In genomic region chr16:165218-165538, GRCh38 we compare ENCODE assay signal across 11 cellular contexts. TPM values are rescaled to one million over a fixed set of nuclear protein-coding genes. Genes with fewer than 3 reads are reported as not detected.
DNase-seq lines count a peak whose midpoint lies in the region; ATAC-seq and TF ChIP-seq lines count a peak whose summit lies in the region.
"Had no signal": no experiment of that assay in that cellular context is flagged by ENCODE, and none has a peak within 500 bp of the region (broad histone marks: within the 10 kb centered on the region; RNA-seq: fewer than 3 reads in every experiment).

No MANE protein-coding gene starts in this region.

- TF ChIP-seq CTCF in CD8-positive, alpha-beta T cell (IDR thresholded peaks at IDR 0.05), result no peak

- H3K36me3 ChIP-seq in CD8-positive, alpha-beta T cell (ENCODE audit: insufficient read depth, low read length), result no peaks in the 10 kb centered on the region

- peak overlapping the region; percentile 55 for H3K4me3 Mint-ChIP-seq in CD8-positive, alpha-beta T cell
- peak overlapping the region; percentile 53 for H3K4me3 Mint-ChIP-seq in memory B cell

- intact Hi-C loops in CD8-positive, alpha-beta T cell (cut with DNase I, micrococcal nuclease), result no loop called here

- CTCF ChIA-PET in CD8-positive, alpha-beta T cell (lab: Charles Lee), result no interaction called here

- peaks cover 4% of the 10 kb centered on the region for H3K4me1 Mint-ChIP-seq in CD8-positive, alpha-beta T cell (ENCODE audit: low read depth)
- peaks cover 3% of the 10 kb centered on the region for H3K4me1 Mint-ChIP-seq in memory B cell

- H3K4me1 ChIP-seq in CD8-positive, alpha-beta T cell (ENCODE audit: insufficient read depth, low read length), result peaks cover 19% of the 10 kb centered on the region

- peaks cover 29% of the 10 kb centered on the region for H3K27me3 ChIP-seq in CD8-positive, alpha-beta T cell (ENCODE audit: insufficient read depth, low read length)

- no peak for DNase-seq in CD8-positive, alpha-beta T cell
- DNase-seq in memory B cell (ENCODE audit: low spot score in 2 of 2) (no peak), NCI-H2107 treated with DMSO at 0.1 percent for 48 hours (lab: John Stamatoyannopoulos, UW; ENCODE audit: unreplicated experiment) (no peak)
- DNase-seq: activated gamma-delta T cell, NCI-H2107, T-helper 2 cell had no signal

- no peak overlapping the region for H3K27ac Mint-ChIP-seq in CD8-positive, alpha-beta T cell
- H3K27ac Mint-ChIP-seq in memory B cell, result no peak overlapping the region

- H3K9me3 Mint-ChIP-seq in CD8-positive, alpha-beta T cell, result no peaks in the 10 kb centered on the region
- no peaks in the 10 kb centered on the region for H3K9me3 Mint-ChIP-seq in memory B cell

- no peaks in the 10 kb centered on the region for H3K9me3 ChIP-seq in CD8-positive, alpha-beta T cell (ENCODE audit: low read length)

- ATAC-seq in CD8-positive, alpha-beta T cell, result no peak
- peak; percentile 6; the same call in 1 of the 3 replicates for ATAC-seq in SK-N-SH treated with all-trans-retinoic acid at 6 μM for 48 hours
- no peak for ATAC-seq in memory B cell (ENCODE audit: low read depth)
- ATAC-seq in GM21390 (IDR thresholded peaks at IDR 0.05; ENCODE audit: unreplicated experiment), result no peak
- ATAC-seq in GM18519 (IDR thresholded peaks at IDR 0.05; ENCODE audit: low FRiP score, unreplicated experiment), result no peak

- peaks cover 47% of the 10 kb centered on the region for H3K27me3 Mint-ChIP-seq in CD8-positive, alpha-beta T cell (ENCODE audit: low read depth)
- H3K27me3 Mint-ChIP-seq in memory B cell, result peaks cover 26% of the 10 kb centered on the region

- H3K36me3 Mint-ChIP-seq in CD8-positive, alpha-beta T cell, result no peaks in the 10 kb centered on the region
- H3K36me3 Mint-ChIP-seq in memory B cell, result peaks cover 1% of the 10 kb centered on the region

- peak overlapping the region; percentile 15 for H3K4me3 ChIP-seq in CD8-positive, alpha-beta T cell (ENCODE audit: low read depth, low read length)

- POLR2A ChIA-PET in CD8-positive, alpha-beta T cell (lab: Charles Lee), result no interaction called here

- H3K27ac ChIP-seq in CD8-positive, alpha-beta T cell (ENCODE audit: low read depth, low read length), result no peak overlapping the region
- H3K27ac ChIP-seq: epithelial cell of prostate had no signal

TF ChIP-seq in SK-N-SH treated with all-trans-retinoic acid at 6 μM for 48 hours, 23 proteins besides CTCF, POLR2A, EP300 and RAD21:
- TF ChIP-seq ZNF8 (CRISPR knock-in tag; IDR thresholded peaks at IDR 0.05) (no peak), CREB5 (CRISPR knock-in tag; IDR thresholded peaks at IDR 0.05; ENCODE audit: low read depth) (no peak), TCF4 (CRISPR knock-in tag; IDR thresholded peaks at IDR 0.05; ENCODE audit: borderline replicate concordance) (no peak), PATZ1 (CRISPR knock-in tag; IDR thresholded peaks at IDR 0.05; ENCODE audit: borderline replicate concordance) (no peak), GLIS3 (CRISPR knock-in tag; IDR thresholded peaks at IDR 0.05) (no peak), ESRRG (CRISPR knock-in tag; IDR thresholded peaks at IDR 0.05) (no peak), ARNTL (CRISPR knock-in tag; IDR thresholded peaks at IDR 0.05; ENCODE audit: borderline replicate concordance, low read depth) (no peak), ZFP3 (CRISPR knock-in tag; IDR thresholded peaks at IDR 0.05) (no peak), ISL1 (CRISPR knock-in tag; IDR thresholded peaks at IDR 0.05) (no peak), TSHZ2 (CRISPR knock-in tag; IDR thresholded peaks at IDR 0.05) (no peak), TOX (CRISPR knock-in tag; IDR thresholded peaks at IDR 0.05; ENCODE audit: borderline replicate concordance) (no peak), ZFP30 (CRISPR knock-in tag; IDR thresholded peaks at IDR 0.05) (no peak), OSR1 (CRISPR knock-in tag; IDR thresholded peaks at IDR 0.05) (no peak), ZC3H10 (CRISPR knock-in tag; IDR thresholded peaks at IDR 0.05) (no peak)
TF ChIP-seq in SK-N-SH treated with all-trans-retinoic acid at 6 μM for 48 hours: peak in this region for 0.

RNA-seq across cellular contexts. Expression of gene HBM, which starts 0.6 kb away (rescaled TPM):
- total RNA-seq in CD8-positive, alpha-beta T cell, result not detected
- total RNA-seq: myocyte had no signal

RNA-seq across cellular contexts. Expression of gene HBA2, which starts 7.5 kb away (rescaled TPM):
- not detected for total RNA-seq in CD8-positive, alpha-beta T cell
- total RNA-seq: myocyte had no signal

RNA-seq across cellular contexts. Expression of gene HBA1, which starts 11.3 kb away (rescaled TPM):
- total RNA-seq in CD8-positive, alpha-beta T cell, result under 1 TPM in 1 of 2 experiments, not detected in 1; 0.68 TPM

RNA-seq across cellular contexts. Expression of gene HBZ, which starts 12.7 kb away (rescaled TPM):
- not detected for total RNA-seq in CD8-positive, alpha-beta T cell
- total RNA-seq: myocyte had no signal

RNA-seq across cellular contexts. Expression of gene HBQ1, which starts 15.1 kb away (rescaled TPM):
- not detected for total RNA-seq in CD8-positive, alpha-beta T cell
- total RNA-seq: myocyte had no signal
